In the genomic region with DNA sequence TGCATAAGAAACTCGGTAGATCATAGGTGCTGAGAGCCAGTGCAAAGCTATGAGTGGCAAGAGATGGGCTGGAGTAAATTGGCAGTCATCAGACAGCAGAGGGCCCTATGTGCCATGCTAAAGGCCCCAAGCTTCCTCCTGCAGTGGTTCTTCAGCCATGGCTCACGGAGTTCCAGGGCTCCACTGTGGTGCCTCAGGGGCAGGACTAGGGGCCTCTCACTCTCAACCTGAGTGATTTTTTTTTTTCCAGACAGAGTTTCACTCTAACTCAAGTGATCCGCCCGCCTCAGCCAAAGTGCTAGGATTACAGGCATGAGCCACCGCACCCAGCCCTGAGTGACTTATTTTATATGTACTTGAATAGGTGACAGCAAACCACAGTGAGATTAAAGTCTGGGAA, we compare ENCODE assay signal across 11 cellular contexts.
DNase-seq lines count a peak whose midpoint lies in the region; ATAC-seq and TF ChIP-seq lines count a peak whose summit lies in the region.
"Had no signal": no experiment of that assay in that cellular context is flagged by ENCODE, and none has a peak within 500 bp of the region (broad histone marks: within the 10 kb centered on the region; RNA-seq: fewer than 3 reads in every experiment).

No MANE protein-coding gene starts in this region.

- no peaks in the 10 kb centered on the region for H3K4me1 Mint-ChIP-seq in activated naive CD4-positive, alpha-beta T cell treated with anti-CD3 and anti-CD28 coated beads, Interleukin-2, amount 10 ng/mL, durations not matched to agents 7 days and 5 days

- H3K27me3 Mint-ChIP-seq in activated naive CD4-positive, alpha-beta T cell treated with anti-CD3 and anti-CD28 coated beads, Interleukin-2, amount 10 ng/mL, durations not matched to agents 7 days and 5 days: peaks cover 4% of the 10 kb centered on the region

- H3K36me3 Mint-ChIP-seq in activated naive CD4-positive, alpha-beta T cell treated with anti-CD3 and anti-CD28 coated beads, Interleukin-2, amount 10 ng/mL, durations not matched to agents 7 days and 5 days: no peaks in the 10 kb centered on the region
- H3K36me3 Mint-ChIP-seq: CD8-positive, alpha-beta T cell had no signal

- TF ChIP-seq CTCF in epithelial cell of esophagus (IDR thresholded peaks at IDR 0.05; ENCODE audit: insufficient read depth, low read depth, low read length, missing control alignments): peak; percentile 31

- no peaks in the 10 kb centered on the region for H3K9me3 Mint-ChIP-seq in activated naive CD4-positive, alpha-beta T cell treated with anti-CD3 and anti-CD28 coated beads, Interleukin-2, amount 10 ng/mL, durations not matched to agents 7 days and 5 days
- H3K9me3 Mint-ChIP-seq: CD8-positive, alpha-beta T cell had no signal

- H3K4me3 ChIP-seq in epithelial cell of esophagus (ENCODE audit: low read length): no peak overlapping the region
- H3K4me3 ChIP-seq: stomach had no signal

- H3K4me3 Mint-ChIP-seq in activated naive CD4-positive, alpha-beta T cell treated with anti-CD3 and anti-CD28 coated beads, Interleukin-2, amount 10 ng/mL, durations not matched to agents 7 days and 5 days: no peak overlapping the region
- H3K4me3 Mint-ChIP-seq: CD8-positive, alpha-beta T cell; T-helper 17 cell had no signal

- ATAC-seq in stimulated activated naive CD8-positive, alpha-beta T cell treated with anti-CD3 and anti-CD28 coated beads, Interleukin-15, Interleukin-2, amounts not matched to agents 100 U/mL and 50 U/mL, for 24 hours: peak; percentile 47
- no peak for ATAC-seq in HG02610 (IDR thresholded peaks at IDR 0.05; ENCODE audit: unreplicated experiment)
- no peak for ATAC-seq in HG02798 (IDR thresholded peaks at IDR 0.05; ENCODE audit: poor library complexity, unreplicated experiment)
- ATAC-seq in HG03095 (IDR thresholded peaks at IDR 0.05; ENCODE audit: unreplicated experiment): no peak
- ATAC-seq: CD8-positive, alpha-beta T cell had no signal

- peak; percentile 28 for DNase-seq in activated naive CD4-positive, alpha-beta T cell treated with anti-CD3 and anti-CD28 coated beads, Interleukin-2, amount 10 ng/mL, durations not matched to agents 7 days and 5 days
- no peak for DNase-seq in activated naive CD4-positive, alpha-beta T cell (lab: John Stamatoyannopoulos, UW)
- DNase-seq in NCI-H526 (lab: John Stamatoyannopoulos, UW): peak; percentile 79
- DNase-seq in epithelial cell of esophagus (ENCODE audit: low read depth): peak; percentile 40
- peak; percentile 5 for DNase-seq in stimulated activated naive CD8-positive, alpha-beta T cell treated with anti-CD3 and anti-CD28 coated beads, Interleukin-15, Interleukin-2, amounts not matched to agents 100 U/mL and 50 U/mL, for 24 hours
- DNase-seq: stomach, T-helper 17 cell had no signal

- H3K27ac Mint-ChIP-seq in activated naive CD4-positive, alpha-beta T cell treated with anti-CD3 and anti-CD28 coated beads, Interleukin-2, amount 10 ng/mL, durations not matched to agents 7 days and 5 days: no peak overlapping the region
- H3K27ac Mint-ChIP-seq: CD8-positive, alpha-beta T cell had no signal

- CTCF ChIA-PET in activated naive CD4-positive, alpha-beta T cell treated with anti-CD3 and anti-CD28 coated beads, Interleukin-2, amount 10 ng/mL, durations not matched to agents 7 days and 5 days (lab: Charles Lee): interaction anchor here (0.8 to 2.9 kb wide), 25 partner anchors 9 to 619 kb away, joined by 3 to 20 read pairs (median 5); no protein-coding TSS in a partner anchor

Comparison
In these comparisons a context has a peak if more than half of its experiments do, and no peak if none do; other contexts are left out.
1. DNase-seq: peak in activated naive CD4-positive, alpha-beta T cell treated with anti-CD3 and anti-CD28 coated beads, Interleukin-2, amount 10 ng/mL, durations not matched to agents 7 days and 5 days (single experiment), NCI-H526 (2 of 2), epithelial cell of esophagus (single experiment) and stimulated activated naive CD8-positive, alpha-beta T cell treated with anti-CD3 and anti-CD28 coated beads, Interleukin-15, Interleukin-2, amounts not matched to agents 100 U/mL and 50 U/mL, for 24 hours (single experiment); none in activated naive CD4-positive, alpha-beta T cell (0 of 4).